Comparison of ENCODE assay signal across 8 cellular contexts in genomic region chr5:173781826-173782670, GRCh38.
A peak's percentile ranks its signal among the peaks of the same experiment; 100 is the strongest.
DNase-seq lines count a peak whose midpoint lies in the region; ATAC-seq, FAIRE-seq and TF ChIP-seq lines count a peak whose summit lies in the region.

No MANE protein-coding gene starts in this region.

- TF ChIP-seq CTCF in AG04450 (IDR thresholded peaks at IDR 0.05; ENCODE audit: low read depth, low read length) (no peak), mammary epithelial cell (conservative IDR thresholded peaks at IDR 0.05 in 1 of 2, IDR thresholded peaks at IDR 0.05 in 1 of 2; ENCODE audit: extremely low read depth in 1 of 2, insufficient read depth in 1 of 2, low read depth in 1 of 2, low read length in 2 of 2) (no peak)

- CTCF ChIA-PET in AG04450 (lab: Charles Lee) (interaction anchor here (1.4 kb wide), 1 partner anchor 14 kb away, joined by 4 read pairs; no protein-coding TSS in a partner anchor), mammary epithelial cell (lab: Charles Lee; ENCODE audit: low non-redundant PET) (no interaction called here)

- WGBS in mammary epithelial cell (ENCODE audit: low coverage, missing lambda C conversion rate), result 25% methylated on average over 8 of the region's 8 CpGs

- peaks cover 16% of the 10 kb centered on the region for H3K4me1 ChIP-seq in mammary epithelial cell (ENCODE audit: insufficient read depth, low read length)

- H3K27me3 ChIP-seq in AG04450 (ENCODE audit: control insufficient read depth, insufficient read depth, low read length) (no peaks in the 10 kb centered on the region), mammary epithelial cell (ENCODE audit: insufficient read depth, low read length) (no peaks in the 10 kb centered on the region)

- peak overlapping the region; percentile 15 for H3K9ac ChIP-seq in mammary epithelial cell (ENCODE audit: insufficient read depth, low read length)

- FAIRE-seq in HTR-8/SVneo (lab: Jason Lieb, UNC), result no peak

- H3K9me3 ChIP-seq in AG04450 (ENCODE audit: control insufficient read depth, insufficient read depth, low read length), result no peaks in the 10 kb centered on the region
- no peaks in the 10 kb centered on the region for H3K9me3 ChIP-seq in mammary epithelial cell (replicated peaks; ENCODE audit: insufficient read depth, low read length)

- BruUV-seq in mammary epithelial cell (replicated peaks; lab: Mats Ljungman, UMichigan), result no TSS peak

- POLR2A ChIA-PET in AG04450 (lab: Yijun Ruan, JAX), result interaction anchor here (0.7 to 1.0 kb wide), 3 partner anchors 42 to 106 kb away, joined by 3 to 4 read pairs (median 4); partner anchors contain the start of gene CPEB4

- no peaks in the 10 kb centered on the region for H4K20me1 ChIP-seq in mammary epithelial cell (ENCODE audit: insufficient read depth, low read length)

- H3K4me2 ChIP-seq in mammary epithelial cell (ENCODE audit: insufficient read depth, low read depth, low read length), result peak overlapping the region; percentile 55

- no peaks in the 10 kb centered on the region for H3K79me2 ChIP-seq in mammary epithelial cell (ENCODE audit: insufficient read depth, low read length)

- dilution Hi-C loops in mammary epithelial cell (cut with HindIII; ENCODE audit: low sequenced_read_pairs), result no loop called here

- H2AFZ ChIP-seq in mammary epithelial cell (ENCODE audit: low read depth, low read length), result peak overlapping the region; percentile 88

- DNase-seq in AG04450 (ENCODE audit: low read depth, low spot score), result peak; percentile 85
- DNase-seq in HTR-8/SVneo (ENCODE audit: insufficient read length, low spot score), result peak; percentile 57
- peak; percentile 29 to 67 (median 47) for DNase-seq in activated CD4-positive, CD25-positive, alpha-beta regulatory T cell (lab: John Stamatoyannopoulos, UW)
- DNase-seq in mammary epithelial cell, result peak; percentile 86
- DNase-seq in kidney glomerular epithelial cell (lab: John Stamatoyannopoulos, UW), result peak; percentile 68
- DNase-seq in stimulated activated CD4-positive, alpha-beta T cell treated with anti-CD3 and anti-CD28 coated beads, Interleukin-1b, Interleukin-23, amount 100 ng/mL, for 24 hours (ENCODE audit: low read depth in 4 of 4, low spot score in 1 of 4), result peak; percentile 28 to 44 (median 32)
- no peak for DNase-seq in NCI-H1105 treated with DMSO at 0.1 percent for 48 hours (lab: John Stamatoyannopoulos, UW)

- H3K27ac ChIP-seq in AG04450 (ENCODE audit: low read depth, low read length) (peak overlapping the region; percentile 98), mammary epithelial cell (ENCODE audit: insufficient read depth, low read depth, low read length) (peak overlapping the region; percentile 82)

- intact Hi-C loops in mammary epithelial cell (cut with micrococcal nuclease), result loop anchor here (1.0 to 5.0 kb wide), 2 partner anchors 16 to 105 kb away; partner anchors contain the start of gene CPEB4

- in situ Hi-C loops in mammary epithelial cell (cut with MboI; ENCODE audit: low sequenced_read_pairs in 2 of 2), result no loop called here

- no peak for ATAC-seq in GM21825 (IDR thresholded peaks at IDR 0.05; ENCODE audit: unreplicated experiment)

- H3K36me3 ChIP-seq in mammary epithelial cell (ENCODE audit: insufficient read depth, low read length), result no peaks in the 10 kb centered on the region

- no peak overlapping the region for H3K4me3 ChIP-seq in AG04450 (ENCODE audit: low read depth, low read length)
- H3K4me3 ChIP-seq in mammary epithelial cell (replicated peaks in 1 of 3; ENCODE audit: insufficient read depth in 1 of 3, low read depth in 2 of 3, low read length in 3 of 3), result no peak overlapping the region
